ENCODE assay signal across 8 cellular contexts in genomic region chr3:96863129-96863740, GRCh38. TPM values are rescaled to one million over a fixed set of nuclear protein-coding genes. Genes with fewer than 3 reads are reported as not detected.
A peak's percentile ranks its signal among the peaks of the same experiment; 100 is the strongest.
DNase-seq lines count a peak whose midpoint lies in the region; ATAC-seq and TF ChIP-seq lines count a peak whose summit lies in the region.

No MANE protein-coding gene starts in this region.

- H3K9me3 ChIP-seq in right atrium auricular region = no peaks in the 10 kb centered on the region
- no peaks in the 10 kb centered on the region for H3K9me3 ChIP-seq in right cardiac atrium (ENCODE audit: control insufficient read depth, low read length)

- H3K27ac Mint-ChIP-seq in nephron = no peak overlapping the region

- H3K9me3 Mint-ChIP-seq in nephron = no peaks in the 10 kb centered on the region

- H3K36me3 ChIP-seq in right atrium auricular region = no peaks in the 10 kb centered on the region

- 3% methylated on average over 1 of the region's 1 CpG for WGBS in right cardiac atrium

- no peaks in the 10 kb centered on the region for H3K4me1 Mint-ChIP-seq in nephron

- TF ChIP-seq CTCF in right atrium auricular region (IDR thresholded peaks at IDR 0.05) (peak; percentile 11 to 60), cardiac fibroblast (IDR thresholded peaks at IDR 0.05; ENCODE audit: low read depth, low read length) (peak; percentile 61), nephron (IDR thresholded peaks at IDR 0.05; ENCODE audit: unreplicated experiment in 3 of 3) (peak; percentile 87 to 91 (median 88))

- no peak for ATAC-seq in right cardiac atrium
- peak; percentile 54 for ATAC-seq in HG03469 (IDR thresholded peaks at IDR 0.05; ENCODE audit: unreplicated experiment)
- ATAC-seq in stimulated activated naive CD8-positive, alpha-beta T cell treated with anti-CD3 and anti-CD28 coated beads, Interleukin-15, Interleukin-2, amounts not matched to agents 100 U/mL and 50 U/mL, for 24 hours = no peak
- no peak for ATAC-seq in GM21528 (IDR thresholded peaks at IDR 0.05; ENCODE audit: low FRiP score, unreplicated experiment)

- H3K27me3 Mint-ChIP-seq in nephron (ENCODE audit: low read depth) = no peaks in the 10 kb centered on the region

- intact Hi-C loops in right cardiac atrium (cut with DNase I) = loop anchor here in 1 of 4 donors (10.0 kb wide), 1 partner anchor 852 kb away; no protein-coding TSS in a partner anchor

- no peaks in the 10 kb centered on the region for H3K36me3 Mint-ChIP-seq in nephron (ENCODE audit: low read depth)

- H3K27ac ChIP-seq in right atrium auricular region (no peak overlapping the region), right cardiac atrium (ENCODE audit: low read length) (no peak overlapping the region)

- H3K4me1 ChIP-seq in right atrium auricular region (no peaks in the 10 kb centered on the region), right cardiac atrium (ENCODE audit: control insufficient read depth, insufficient read depth, low read length) (no peaks in the 10 kb centered on the region)

- H3K4me3 ChIP-seq in right atrium auricular region (no peak overlapping the region), right cardiac atrium (ENCODE audit: low read length) (no peak overlapping the region), cardiac fibroblast (replicated peaks in 1 of 2; ENCODE audit: low read depth in 2 of 2, low read length in 2 of 2) (no peak overlapping the region)

- H3K4me3 Mint-ChIP-seq in nephron = no peak overlapping the region

- no peaks in the 10 kb centered on the region for H3K27me3 ChIP-seq in right atrium auricular region
- H3K27me3 ChIP-seq in right cardiac atrium (ENCODE audit: control insufficient read depth, insufficient read depth) = no peaks in the 10 kb centered on the region

- DNase-seq in right atrium auricular region (ENCODE audit: low spot score) (no peak), right cardiac atrium (no peak), NCI-H748 (lab: John Stamatoyannopoulos, UW; ENCODE audit: unreplicated experiment) (peak; percentile 59), cardiac fibroblast (ENCODE audit: low read depth in 2 of 2) (peak; percentile 36 to 60)
- no peak for DNase-seq in stimulated activated naive CD8-positive, alpha-beta T cell treated with anti-CD3 and anti-CD28 coated beads, Interleukin-15, Interleukin-2, amounts not matched to agents 100 U/mL and 50 U/mL, for 24 hours

RNA-seq across cellular contexts. Expression of gene EPHA6, which starts 48.8 kb away (rescaled TPM):
- under 1 TPM; 0.22 to 0.35 TPM for total RNA-seq in right atrium auricular region
- 1 to 10 TPM in 2 of 4 donors, under 1 TPM in 2; 0.26 to 1.4 (median 0.91) TPM for total RNA-seq in right cardiac atrium
- polyA plus RNA-seq in right cardiac atrium = 0.05 TPM

Comparison
In these comparisons a context has a peak if more than half of its experiments do, and no peak if none do; other contexts are left out.
1. DNase-seq: peak in NCI-H748 (single experiment) and cardiac fibroblast (2 of 2); none in right atrium auricular region (single experiment), right cardiac atrium (0 of 3) and stimulated activated naive CD8-positive, alpha-beta T cell treated with anti-CD3 and anti-CD28 coated beads, Interleukin-15, Interleukin-2, amounts not matched to agents 100 U/mL and 50 U/mL, for 24 hours (single experiment).
2. CTCF ChIP-seq: peak in every context shown above with its lines; median percentile 88 in nephron; 61 in cardiac fibroblast; 36 in right atrium auricular region.